In genomic region chr1:19811206-19811851, GRCh38 we compare ENCODE assay signal across 8 cellular contexts. TPM values are rescaled to one million over a fixed set of nuclear protein-coding genes. Genes with fewer than 3 reads are reported as not detected.
A peak's percentile ranks its signal among the peaks of the same experiment; 100 is the strongest.
DNase-seq lines count a peak whose midpoint lies in the region; ATAC-seq and TF ChIP-seq lines count a peak whose summit lies in the region.

No MANE protein-coding gene starts in this region.

- H3K9me3 Mint-ChIP-seq in neural crest cell: peaks cover 3% of the 10 kb centered on the region

- peak in 44 of 76 experiments; percentile 3 to 61 (median 20) for DNase-seq in HUDEP-2 (lab: John Stamatoyannopoulos, UW; ENCODE audit: unreplicated experiment in 76 of 76)
- peak; percentile 54 for DNase-seq in activated CD4-positive, CD25-positive, alpha-beta regulatory T cell treated with anti-CD3 and anti-CD28 coated beads, Interleukin-2, amount 50 U/mL, for 72 hours
- peak in 2 of 10 donors; percentile 36 to 40 for DNase-seq in dorsolateral prefrontal cortex
- DNase-seq in neural crest cell (ENCODE audit: low read depth, low spot score): peak; percentile 40
- DNase-seq in DMS153 (lab: John Stamatoyannopoulos, UW): no peak

- peaks cover 24% of the 10 kb centered on the region for H3K4me1 Mint-ChIP-seq in neural crest cell

- TF ChIP-seq CTCF in C4-2B (conservative IDR thresholded peaks at IDR 0.05): peak; percentile 44
- peak in 35 of 56 donors; percentile 9 to 52 (median 28) for TF ChIP-seq CTCF in dorsolateral prefrontal cortex (IDR thresholded peaks at IDR 0.05 in 54 of 56, conservative IDR thresholded peaks at IDR 0.05 in 2 of 56; ENCODE audit: low read depth in 1 of 56, partially characterized antibody in 56 of 56)
- TF ChIP-seq CTCF in neural crest cell (conservative IDR thresholded peaks at IDR 0.05): peak; percentile 59

- no peak overlapping the region for H3K27ac Mint-ChIP-seq in neural crest cell (ENCODE audit: unreplicated experiment)

- ATAC-seq in HG02610 (IDR thresholded peaks at IDR 0.05; ENCODE audit: unreplicated experiment) (no peak), HG03095 (IDR thresholded peaks at IDR 0.05; ENCODE audit: unreplicated experiment) (no peak)

- no peak overlapping the region for H3K4me3 ChIP-seq in dorsolateral prefrontal cortex

- H3K27ac ChIP-seq in C4-2B (no peak overlapping the region), dorsolateral prefrontal cortex (no peak overlapping the region)

- H3K4me3 Mint-ChIP-seq in neural crest cell: no peak overlapping the region

- no peaks in the 10 kb centered on the region for H3K27me3 ChIP-seq in dorsolateral prefrontal cortex

- no peaks in the 10 kb centered on the region for H3K27me3 Mint-ChIP-seq in neural crest cell (ENCODE audit: low read depth)

- intact Hi-C loops in dorsolateral prefrontal cortex (cut with DNase I): no loop called here

- H3K36me3 Mint-ChIP-seq in neural crest cell (ENCODE audit: low read depth): no peaks in the 10 kb centered on the region

RNA-seq across cellular contexts. Expression of gene RNF186, which starts 3.8 kb away (rescaled TPM):
- total RNA-seq in dorsolateral prefrontal cortex: not detected
- not detected in 2 replicates for total RNA-seq in neural crest cell

RNA-seq across cellular contexts. Expression of gene TMCO4, which starts 11.6 kb away (rescaled TPM):
- 1 to 10 TPM; 1.0 to 9.0 (median 3.4) TPM for total RNA-seq in dorsolateral prefrontal cortex
- total RNA-seq in neural crest cell: 0.75 and 1.0 TPM in 2 replicates
